In the genomic region with DNA sequence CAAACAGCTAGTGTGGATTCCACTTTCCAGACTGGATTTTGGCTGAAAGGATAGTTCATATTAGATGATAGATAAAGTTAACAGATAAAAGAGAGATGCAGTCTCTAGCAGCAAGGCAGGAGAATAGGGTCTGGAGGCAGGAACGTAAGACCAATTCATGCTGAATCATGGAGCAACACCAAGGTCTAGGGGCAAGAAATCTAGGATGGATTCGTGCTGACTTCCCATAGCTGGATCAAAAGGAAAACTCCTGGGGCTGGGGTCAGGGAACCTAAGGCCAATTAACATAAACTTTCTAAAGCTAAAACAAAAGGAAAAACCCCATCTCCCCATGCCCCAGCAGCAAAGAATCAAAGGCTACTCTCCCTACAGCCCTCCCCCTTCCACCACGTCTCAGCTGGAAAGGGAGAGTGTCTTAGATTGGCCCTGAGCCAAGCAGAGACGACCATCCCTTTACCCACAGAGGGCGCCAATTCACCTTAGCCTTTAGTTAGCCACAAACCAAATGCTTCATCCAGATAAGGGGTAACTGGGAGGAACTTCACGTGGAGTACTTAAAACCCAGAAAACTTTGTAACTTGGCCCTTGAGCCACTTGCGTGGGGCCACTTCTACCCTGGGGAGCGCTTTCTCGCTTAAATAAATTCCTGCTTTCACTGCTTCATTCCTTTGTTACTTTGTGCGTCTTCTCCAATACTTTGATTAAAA, we compare ENCODE assay signal across 8 cellular contexts.
DNase-seq lines count a peak whose midpoint lies in the region; ATAC-seq and TF ChIP-seq lines count a peak whose summit lies in the region.

No MANE protein-coding gene starts in this region.

- peak; percentile 76 for ATAC-seq in SK-N-SH treated with all-trans-retinoic acid at 6 μM for 48 hours

- peak; percentile 69 for DNase-seq in ELR (ENCODE audit: low read depth)
- DNase-seq in NAMALWA (ENCODE audit: low spot score) = peak; percentile 86
- DNase-seq in activated naive CD4-positive, alpha-beta T cell treated with anti-CD3 and anti-CD28 coated beads, Interleukin-2, amount 50 U/mL, for 16 hours = peak; percentile 66
- peak; percentile 88 for DNase-seq in iPS-NIHi7 (ENCODE audit: extremely low spot score)
- DNase-seq in stimulated activated CD4-positive, alpha-beta T cell treated with anti-CD3 and anti-CD28 coated beads, Interleukin-2, amount 100 ng/mL, for 48 hours = peak; percentile 48 to 56
- no peak for DNase-seq in hepatic stellate cell (ENCODE audit: low spot score)
- DNase-seq in NCI-H1694 (lab: John Stamatoyannopoulos, UW) = no peak

TF ChIP-seq in SK-N-SH treated with all-trans-retinoic acid at 6 μM for 48 hours, 23 proteins besides CTCF, POLR2A, EP300 and RAD21:
- no peak for TF ChIP-seq PATZ1 (CRISPR knock-in tag; IDR thresholded peaks at IDR 0.05; ENCODE audit: borderline replicate concordance)
- TF ChIP-seq ISL1 (CRISPR knock-in tag; IDR thresholded peaks at IDR 0.05) = no peak
- TF ChIP-seq, protein P1, sequence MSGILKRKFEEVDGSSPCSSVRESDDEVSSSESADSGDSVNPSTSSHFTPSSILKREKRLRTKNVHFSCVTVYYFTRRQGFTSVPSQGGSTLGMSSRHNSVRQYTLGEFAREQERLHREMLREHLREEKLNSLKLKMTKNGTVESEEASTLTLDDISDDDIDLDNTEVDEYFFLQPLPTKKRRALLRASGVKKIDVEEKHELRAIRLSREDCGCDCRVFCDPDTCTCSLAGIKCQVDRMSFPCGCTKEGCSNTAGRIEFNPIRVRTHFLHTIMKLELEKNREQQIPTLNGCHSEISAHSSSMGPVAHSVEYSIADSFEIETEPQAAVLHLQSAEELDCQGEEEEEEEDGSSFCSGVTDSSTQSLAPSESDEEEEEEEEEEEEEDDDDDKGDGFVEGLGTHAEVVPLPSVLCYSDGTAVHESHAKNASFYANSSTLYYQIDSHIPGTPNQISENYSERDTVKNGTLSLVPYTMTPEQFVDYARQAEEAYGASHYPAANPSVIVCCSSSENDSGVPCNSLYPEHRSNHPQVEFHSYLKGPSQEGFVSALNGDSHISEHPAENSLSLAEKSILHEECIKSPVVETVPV (CRISPR knock-in tag; IDR thresholded peaks at IDR 0.05) = no peak
- TF ChIP-seq OSR1 (CRISPR knock-in tag; IDR thresholded peaks at IDR 0.05) = no peak
- no peak for TF ChIP-seq ARNTL (CRISPR knock-in tag; IDR thresholded peaks at IDR 0.05; ENCODE audit: borderline replicate concordance, low read depth)
- TF ChIP-seq, protein P2, sequence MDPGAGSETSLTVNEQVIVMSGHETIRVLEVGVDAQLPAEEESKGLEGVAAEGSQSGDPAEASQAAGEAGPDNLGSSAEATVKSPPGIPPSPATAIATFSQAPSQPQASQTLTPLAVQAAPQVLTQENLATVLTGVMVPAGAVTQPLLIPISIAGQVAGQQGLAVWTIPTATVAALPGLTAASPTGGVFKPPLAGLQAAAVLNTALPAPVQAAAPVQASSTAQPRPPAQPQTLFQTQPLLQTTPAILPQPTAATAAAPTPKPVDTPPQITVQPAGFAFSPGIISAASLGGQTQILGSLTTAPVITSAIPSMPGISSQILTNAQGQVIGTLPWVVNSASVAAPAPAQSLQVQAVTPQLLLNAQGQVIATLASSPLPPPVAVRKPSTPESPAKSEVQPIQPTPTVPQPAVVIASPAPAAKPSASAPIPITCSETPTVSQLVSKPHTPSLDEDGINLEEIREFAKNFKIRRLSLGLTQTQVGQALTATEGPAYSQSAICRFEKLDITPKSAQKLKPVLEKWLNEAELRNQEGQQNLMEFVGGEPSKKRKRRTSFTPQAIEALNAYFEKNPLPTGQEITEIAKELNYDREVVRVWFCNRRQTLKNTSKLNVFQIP (CRISPR knock-in tag; IDR thresholded peaks at IDR 0.05; ENCODE audit: borderline replicate concordance, low read depth) = no peak

Comparison
In these comparisons a context has a peak if more than half of its experiments do, and no peak if none do; other contexts are left out.
1. DNase-seq: peak in ELR (single experiment), NAMALWA (single experiment), activated naive CD4-positive, alpha-beta T cell treated with anti-CD3 and anti-CD28 coated beads, Interleukin-2, amount 50 U/mL, for 16 hours (single experiment), iPS-NIHi7 (single experiment) and stimulated activated CD4-positive, alpha-beta T cell treated with anti-CD3 and anti-CD28 coated beads, Interleukin-2, amount 100 ng/mL, for 48 hours (2 of 2); none in hepatic stellate cell (single experiment) and NCI-H1694 (single experiment).